Comparison of ENCODE assay signal across 1 cellular context in genomic region chr2:28378679-28379392, GRCh38.
TF ChIP-seq lines count a peak whose summit lies in the region.

No MANE protein-coding gene starts in this region.

TF ChIP-seq in WTC11, 78 proteins besides CTCF, POLR2A, EP300 and RAD21 (continued from another document):
- TF ChIP-seq ARID4B (CRISPR knock-in tag; IDR thresholded peaks at IDR 0.05; ENCODE audit: borderline replicate concordance) (no peak), MXD4 (CRISPR knock-in tag; IDR thresholded peaks at IDR 0.05; ENCODE audit: borderline replicate concordance) (no peak), TEAD1 (CRISPR knock-in tag; IDR thresholded peaks at IDR 0.05) (no peak), E2F5 (CRISPR knock-in tag; IDR thresholded peaks at IDR 0.05) (no peak)
TF ChIP-seq in WTC11: peak in this region for 0.
